Comparison of ENCODE assay signal across 8 cellular contexts in the genomic region with DNA sequence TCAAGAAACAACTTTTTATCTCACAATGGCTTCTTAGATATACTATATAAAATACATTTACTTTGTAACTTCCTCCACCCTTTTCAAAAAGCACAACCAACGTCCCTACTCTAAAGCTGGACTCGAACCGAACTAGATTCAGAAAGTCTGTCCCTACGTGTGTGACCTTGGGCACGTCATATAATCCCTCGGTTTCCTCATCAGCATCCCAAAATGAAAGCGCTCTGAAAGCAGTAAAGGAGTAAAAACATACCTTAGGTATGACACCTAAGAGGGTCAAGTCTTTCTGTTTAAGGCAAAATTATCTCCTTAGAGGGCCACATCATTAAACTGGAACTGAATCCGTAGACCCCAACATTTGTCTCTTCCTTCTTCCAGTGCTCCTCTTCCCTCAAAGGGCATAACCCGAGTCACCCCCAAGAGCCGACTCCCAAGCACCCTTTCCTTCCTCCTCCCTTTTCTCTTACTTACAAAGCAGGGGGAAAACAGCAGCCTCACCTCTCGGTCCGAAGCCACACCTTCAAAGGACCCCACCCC. TPM values are rescaled to one million over a fixed set of nuclear protein-coding genes. Genes with fewer than 3 reads are reported as not detected.
DNase-seq lines count a peak whose midpoint lies in the region; ATAC-seq, FAIRE-seq and TF ChIP-seq lines count a peak whose summit lies in the region.

No MANE protein-coding gene starts in this region.

- no peaks in the 10 kb centered on the region for H3K27me3 Mint-ChIP-seq in activated naive CD4-positive, alpha-beta T cell treated with anti-CD3 and anti-CD28 coated beads, Interleukin-2, amount 10 ng/mL, durations not matched to agents 7 days and 5 days
- no peaks in the 10 kb centered on the region for H3K27me3 Mint-ChIP-seq in WTC11 (ENCODE audit: low read depth)

- DNase-seq in activated naive CD4-positive, alpha-beta T cell treated with anti-CD3 and anti-CD28 coated beads, Interleukin-2, amount 10 ng/mL, durations not matched to agents 7 days and 5 days = peak; percentile 33
- DNase-seq in activated naive CD4-positive, alpha-beta T cell treated with Interleukin-2 at 50 U/mL for 16 hours = no peak
- DNase-seq in WTC11 (ENCODE audit: low spot score) (no peak), kidney (no peak), upper lobe of left lung (no peak), NCI-H1436 (lab: John Stamatoyannopoulos, UW) (no peak), NCI-H1694 treated with DMSO at 0.1 percent for 48 hours (lab: John Stamatoyannopoulos, UW) (no peak)

- 1% methylated on average over 12 of the region's 12 CpGs for WGBS in upper lobe of left lung, 2 donors

- no peak for TF ChIP-seq CTCF in WTC11 (IDR thresholded peaks at IDR 0.05)
- TF ChIP-seq CTCF in kidney (IDR thresholded peaks at IDR 0.05; ENCODE audit: borderline replicate concordance, extremely low read depth, insufficient read depth) = no peak
- TF ChIP-seq CTCF in upper lobe of left lung (IDR thresholded peaks at IDR 0.05) = no peak

- peaks cover 8% of the 10 kb centered on the region for H3K36me3 Mint-ChIP-seq in activated naive CD4-positive, alpha-beta T cell treated with anti-CD3 and anti-CD28 coated beads, Interleukin-2, amount 10 ng/mL, durations not matched to agents 7 days and 5 days
- H3K36me3 Mint-ChIP-seq in WTC11 = no peaks in the 10 kb centered on the region

- H3K4me3 ChIP-seq in kidney (ENCODE audit: low read length in 2 of 2) = peak overlapping the region; percentile 92 to 94
- peak overlapping the region; percentile 40 to 98 (median 94) for H3K4me3 ChIP-seq in upper lobe of left lung

- POLR2A ChIA-PET in WTC11 (lab: Charles Lee) = no interaction called here

- H3K27ac ChIP-seq in kidney (ENCODE audit: low read depth in 2 of 2, low read length in 2 of 2) = peak overlapping the region; percentile 82 to 92
- H3K27ac ChIP-seq in upper lobe of left lung = peak overlapping the region; percentile 91 to 95 (median 93)

- peak overlapping the region; percentile 75 to 81 for H3K9ac ChIP-seq in kidney (ENCODE audit: low read length in 2 of 2)

- TF ChIP-seq EP300 in upper lobe of left lung (IDR thresholded peaks at IDR 0.05) = no peak

- H3K36me3 ChIP-seq in kidney (ENCODE audit: control insufficient read depth in 1 of 2, insufficient read depth in 2 of 2, low read length in 2 of 2) (no peaks in the 10 kb centered on the region), upper lobe of left lung (no peaks in the 10 kb centered on the region)

- TF ChIP-seq POLR2A in upper lobe of left lung (IDR thresholded peaks at IDR 0.05) = no peak

- no peak for ATAC-seq in WTC11
- ATAC-seq in upper lobe of left lung (ENCODE audit: low FRiP score in 2 of 2) = no peak
- no peak for ATAC-seq in HG03521 (IDR thresholded peaks at IDR 0.05; ENCODE audit: unreplicated experiment)

- H3K27ac Mint-ChIP-seq in activated naive CD4-positive, alpha-beta T cell treated with anti-CD3 and anti-CD28 coated beads, Interleukin-2, amount 10 ng/mL, durations not matched to agents 7 days and 5 days = no peak overlapping the region
- no peak overlapping the region for H3K27ac Mint-ChIP-seq in WTC11

- H3K27me3 ChIP-seq in upper lobe of left lung = peaks cover 0 to 3% (median 0%) of the 10 kb centered on the region in 4 donors

- H3K9me3 ChIP-seq in kidney (ENCODE audit: control insufficient read depth in 1 of 2, low read length in 2 of 2) (no peaks in the 10 kb centered on the region), upper lobe of left lung (no peaks in the 10 kb centered on the region)

- H3K4me1 Mint-ChIP-seq in activated naive CD4-positive, alpha-beta T cell treated with anti-CD3 and anti-CD28 coated beads, Interleukin-2, amount 10 ng/mL, durations not matched to agents 7 days and 5 days = peaks cover 11% of the 10 kb centered on the region
- peaks cover 52% of the 10 kb centered on the region for H3K4me1 Mint-ChIP-seq in WTC11

- H3K4me1 ChIP-seq in kidney (ENCODE audit: control insufficient read depth in 1 of 2, insufficient read depth in 1 of 2, low read depth in 1 of 2, low read length in 2 of 2) (peaks cover 4 to 6% of the 10 kb centered on the region in 2 donors), upper lobe of left lung (peaks cover 32 to 44% (median 37%) of the 10 kb centered on the region in 4 donors)

- CTCF ChIA-PET in activated naive CD4-positive, alpha-beta T cell treated with anti-CD3 and anti-CD28 coated beads, Interleukin-2, amount 10 ng/mL, durations not matched to agents 7 days and 5 days (lab: Charles Lee) = no interaction called here
- CTCF ChIA-PET in WTC11 (lab: Charles Lee) = no interaction called here

- no peak for FAIRE-seq in kidney (lab: Jason Lieb, UNC)

- no peaks in the 10 kb centered on the region for H3K9me3 Mint-ChIP-seq in activated naive CD4-positive, alpha-beta T cell treated with anti-CD3 and anti-CD28 coated beads, Interleukin-2, amount 10 ng/mL, durations not matched to agents 7 days and 5 days
- no peaks in the 10 kb centered on the region for H3K9me3 Mint-ChIP-seq in WTC11

- intact Hi-C loops in kidney (cut with DNase I) = no loop called here

- H3K4me3 Mint-ChIP-seq in activated naive CD4-positive, alpha-beta T cell treated with anti-CD3 and anti-CD28 coated beads, Interleukin-2, amount 10 ng/mL, durations not matched to agents 7 days and 5 days = no peak overlapping the region
- H3K4me3 Mint-ChIP-seq in WTC11 = no peak overlapping the region

TF ChIP-seq in WTC11, 78 proteins besides CTCF, POLR2A, EP300 and RAD21:
- TF ChIP-seq, protein P1, sequence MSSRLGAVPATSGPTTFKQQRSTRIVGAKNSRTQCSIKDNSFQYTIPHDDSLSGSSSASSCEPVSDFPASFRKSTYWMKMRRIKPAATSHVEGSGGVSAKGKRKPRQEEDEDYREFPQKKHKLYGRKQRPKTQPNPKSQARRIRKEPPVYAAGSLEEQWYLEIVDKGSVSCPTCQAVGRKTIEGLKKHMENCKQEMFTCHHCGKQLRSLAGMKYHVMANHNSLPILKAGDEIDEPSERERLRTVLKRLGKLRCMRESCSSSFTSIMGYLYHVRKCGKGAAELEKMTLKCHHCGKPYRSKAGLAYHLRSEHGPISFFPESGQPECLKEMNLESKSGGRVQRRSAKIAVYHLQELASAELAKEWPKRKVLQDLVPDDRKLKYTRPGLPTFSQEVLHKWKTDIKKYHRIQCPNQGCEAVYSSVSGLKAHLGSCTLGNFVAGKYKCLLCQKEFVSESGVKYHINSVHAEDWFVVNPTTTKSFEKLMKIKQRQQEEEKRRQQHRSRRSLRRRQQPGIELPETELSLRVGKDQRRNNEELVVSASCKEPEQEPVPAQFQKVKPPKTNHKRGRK (CRISPR knock-in tag; IDR thresholded peaks at IDR 0.05; ENCODE audit: borderline replicate concordance) = 0 out of 2 replicates have a peak, but pooled peaks have one; percentile 31
- no peak for TF ChIP-seq ZNF416 (CRISPR knock-in tag; IDR thresholded peaks at IDR 0.05)
TF ChIP-seq in WTC11: peak in this region for 1.

RNA-seq across cellular contexts. Expression of a gene that starts 0.7 kb away (rescaled TPM):
- total RNA-seq in WTC11 (2021) = 58.3 to 60.8 TPM (median 58.5 TPM) in 3 replicates
- total RNA-seq in kidney = 55.1 TPM
- 50.0 TPM for polyA plus RNA-seq in kidney (ENCODE audit: insufficient read depth, low read depth, low replicate concordance)
- 100 to 1,000 TPM in 1 of 6 donors, 10 to 100 TPM in 5; 38.8 to 115 (median 55.9) TPM for total RNA-seq in upper lobe of left lung

RNA-seq across cellular contexts. Expression of a gene that starts 1.5 kb away (rescaled TPM):
- total RNA-seq in WTC11 (2021) (4.5 to 6.4 TPM (median 6.1 TPM) in 3 replicates), kidney (9.5 TPM), upper lobe of left lung (1 to 10 TPM in 5 of 6 donors, under 1 TPM in 1; 0.89 to 7.9 (median 4.5) TPM)
- polyA plus RNA-seq in kidney (ENCODE audit: insufficient read depth, low read depth, low replicate concordance) = 35.3 TPM
